ENCODE assay signal across 8 cellular contexts in genomic region chr1:214550339-214551051, GRCh38. TPM values are rescaled to one million over a fixed set of nuclear protein-coding genes. Genes with fewer than 3 reads are reported as not detected.
DNase-seq lines count a peak whose midpoint lies in the region; ATAC-seq, FAIRE-seq and TF ChIP-seq lines count a peak whose summit lies in the region.

No MANE protein-coding gene starts in this region.

- H3K36me3 Mint-ChIP-seq in activated CD4-positive, alpha-beta T cell treated with anti-CD3 and anti-CD28 coated beads, Interleukin-2, amount 10 ng/mL, durations not matched to agents 24 days and 14 days (ENCODE audit: low read depth), result peaks cover 3% of the 10 kb centered on the region

- H3K4me1 Mint-ChIP-seq in activated CD4-positive, alpha-beta T cell treated with anti-CD3 and anti-CD28 coated beads, Interleukin-2, amount 10 ng/mL, durations not matched to agents 24 days and 14 days, result peaks cover 19% of the 10 kb centered on the region

- intact Hi-C loops in activated CD4-positive, alpha-beta T cell treated with anti-CD3 and anti-CD28 coated beads, Interleukin-2, amount 10 ng/mL, durations not matched to agents 24 days and 14 days (cut with micrococcal nuclease), result loop anchor here (2.0 to 5.0 kb wide), 3 partner anchors 16 to 108 kb away; no protein-coding TSS in a partner anchor
- intact Hi-C loops in thyroid gland (cut with DNase I), result no loop called here

- no peak for TF ChIP-seq POLR2A in thyroid gland (IDR thresholded peaks at IDR 0.05)

- H3K36me3 ChIP-seq in keratinocyte (ENCODE audit: control insufficient read depth in 2 of 2, extremely low read depth in 1 of 2, insufficient read depth in 2 of 2, low read length in 2 of 2) (peaks cover 5 to 11% of the 10 kb centered on the region in 2 experiments), thyroid gland (no peaks in the 10 kb centered on the region)

- ATAC-seq in GM19467 (IDR thresholded peaks at IDR 0.05; ENCODE audit: unreplicated experiment) (no peak), GM18858 (IDR thresholded peaks at IDR 0.05; ENCODE audit: unreplicated experiment) (no peak)

- 16 to 19% (median 18%) methylated on average over 31 to 36 of the region's 36 CpGs for WGBS in adipose tissue, 3 donors
- 22 to 40% methylated on average over 25 to 34 of the region's 36 CpGs for WGBS in thyroid gland, 2 donors

- H3K27ac Mint-ChIP-seq in activated CD4-positive, alpha-beta T cell treated with anti-CD3 and anti-CD28 coated beads, Interleukin-2, amount 10 ng/mL, durations not matched to agents 24 days and 14 days, result no peak overlapping the region

- FAIRE-seq in keratinocyte (lab: Jason Lieb, UNC), result peak; percentile 63

- peaks cover 40% of the 10 kb centered on the region for H3K4me1 ChIP-seq in keratinocyte (ENCODE audit: control insufficient read depth, extremely low read depth, insufficient read depth, low read length)
- H3K4me1 ChIP-seq in thyroid gland, result peaks cover 28 to 31% of the 10 kb centered on the region in 2 donors

- peak overlapping the region; percentile 93 for H3K4me3 Mint-ChIP-seq in activated CD4-positive, alpha-beta T cell treated with anti-CD3 and anti-CD28 coated beads, Interleukin-2, amount 10 ng/mL, durations not matched to agents 24 days and 14 days

- H3K27me3 ChIP-seq in keratinocyte (ENCODE audit: control insufficient read depth, extremely low read depth, insufficient read depth, low read length), result no peaks in the 10 kb centered on the region
- H3K27me3 ChIP-seq in thyroid gland, result no peaks in the 10 kb centered on the region

- H3K9me3 ChIP-seq in keratinocyte (ENCODE audit: control insufficient read depth, low read depth, low read length) (no peaks in the 10 kb centered on the region), thyroid gland (no peaks in the 10 kb centered on the region)

- H3K4me3 ChIP-seq in keratinocyte (ENCODE audit: control insufficient read depth in 2 of 3, extremely low read depth in 1 of 3, insufficient read depth in 2 of 3, low read depth in 1 of 3, low read length in 3 of 3) (peak overlapping the region; percentile 71 to 99 (median 97)), thyroid gland (replicated peaks in 1 of 3) (peak overlapping the region; percentile 12 to 88 (median 74))

- H3K9me1 ChIP-seq in keratinocyte (ENCODE audit: control insufficient read depth, extremely low read depth, insufficient read depth, low read length), result peaks cover 2% of the 10 kb centered on the region

- TF ChIP-seq CTCF in keratinocyte (optimal IDR thresholded peaks at IDR 0.05 in 1 of 3, IDR thresholded peaks at IDR 0.05 in 1 of 3, conservative IDR thresholded peaks at IDR 0.05 in 1 of 3; ENCODE audit: extremely low read depth in 1 of 3, insufficient read depth in 2 of 3, low read length in 3 of 3) (no peak), thyroid gland (IDR thresholded peaks at IDR 0.05) (no peak)

- peak overlapping the region; percentile 93 for H3K4me2 ChIP-seq in keratinocyte (ENCODE audit: control insufficient read depth, extremely low read depth, insufficient read depth, low read depth, low read length)

- H3K79me2 ChIP-seq in keratinocyte (ENCODE audit: control insufficient read depth, insufficient read depth, low read length), result peaks cover 59% of the 10 kb centered on the region

- H4K20me1 ChIP-seq in keratinocyte (ENCODE audit: control insufficient read depth, extremely low read depth, insufficient read depth, low read length), result peaks cover 6% of the 10 kb centered on the region

- no peaks in the 10 kb centered on the region for H3K9me3 Mint-ChIP-seq in activated CD4-positive, alpha-beta T cell treated with anti-CD3 and anti-CD28 coated beads, Interleukin-2, amount 10 ng/mL, durations not matched to agents 24 days and 14 days

- dilution Hi-C loops in keratinocyte (cut with MboI; ENCODE audit: extremely low pct_ligation_motif_present, low sequenced_read_pairs), result no loop called here

- H2AFZ ChIP-seq in keratinocyte (ENCODE audit: control insufficient read depth, low read length), result no peak overlapping the region

- H3K27ac ChIP-seq in adipose tissue (ENCODE audit: low read depth, low read length) (peak overlapping the region; percentile 74), keratinocyte (ENCODE audit: control insufficient read depth, insufficient read depth, low read length) (peak overlapping the region; percentile 96), thyroid gland (peak overlapping the region; percentile 100)

- peaks cover 56% of the 10 kb centered on the region for H3K27me3 Mint-ChIP-seq in activated CD4-positive, alpha-beta T cell treated with anti-CD3 and anti-CD28 coated beads, Interleukin-2, amount 10 ng/mL, durations not matched to agents 24 days and 14 days

- peak overlapping the region; percentile 99 for H3K9ac ChIP-seq in keratinocyte (ENCODE audit: control insufficient read depth, extremely low read depth, insufficient read depth, low read length)

- no peak for DNase-seq in activated CD4-positive, alpha-beta T cell treated with anti-CD3 and anti-CD28 coated beads, Interleukin-2, amount 10 ng/mL, durations not matched to agents 24 days and 14 days
- DNase-seq in activated CD4-positive, alpha-beta T cell treated with anti-CD3 and anti-CD28 coated beads, Interleukin-2, amount 50 U/mL, for 48 hours, result no peak
- DNase-seq in keratinocyte (ENCODE audit: low read depth, low spot score), result no peak
- DNase-seq in thyroid gland, result no peak
- DNase-seq in NCI-H345 (lab: John Stamatoyannopoulos, UW), result no peak

RNA-seq across cellular contexts. Expression of gene PTPN14, which starts 0.9 kb away (rescaled TPM):
- 29.7 and 29.9 TPM in 2 replicates for total RNA-seq in activated CD4-positive, alpha-beta T cell treated with anti-CD3 and anti-CD28 coated beads, Interleukin-2, amount 10 ng/mL, durations not matched to agents 24 days and 14 days
- polyA plus RNA-seq in adipose tissue (1 to 10 TPM; 2.0 to 8.8 (median 7.3) TPM), keratinocyte (28.0 to 59.9 TPM (median 29.9 TPM) in 3 replicates)
- polyA plus RNA-seq in keratinocyte (2011; ENCODE audit: low read depth), result 16.1 TPM
- 22.9 and 31.8 TPM in 2 replicates for polyA plus RNA-seq in keratinocyte (2011; cell fraction: cytosol; rRNA removed)
- 67.8 and 76.2 TPM in 2 replicates for polyA plus RNA-seq in keratinocyte (2011; cell fraction: nucleus; rRNA removed)
- 23.6 and 44.7 TPM in 2 replicates for polyA plus RNA-seq in keratinocyte (2012; ENCODE audit: low replicate concordance)
- polyA minus RNA-seq in keratinocyte, result 115 to 156 TPM (median 131 TPM) in 3 replicates
- polyA minus RNA-seq in keratinocyte (2011; cell fraction: cytosol; rRNA and poly(A)+ RNA removed), result 92.3 TPM
- 167 and 251 TPM in 2 replicates for polyA minus RNA-seq in keratinocyte (2011; cell fraction: nucleus; rRNA and poly(A)+ RNA removed)
- 10 to 100 TPM; 28.1 to 33.4 (median 31.8) TPM for total RNA-seq in thyroid gland

RNA-seq across cellular contexts. Expression of gene CENPF, which starts 52.5 kb away (rescaled TPM):
- total RNA-seq in activated CD4-positive, alpha-beta T cell treated with anti-CD3 and anti-CD28 coated beads, Interleukin-2, amount 10 ng/mL, durations not matched to agents 24 days and 14 days, result 54.4 and 63.0 TPM in 2 replicates
- polyA plus RNA-seq in adipose tissue, result under 1 TPM in 2 of 3 donors, not detected in 1; 0.22 to 0.67 TPM
- polyA plus RNA-seq in keratinocyte, result 1.4 to 14.4 TPM (median 13.7 TPM) in 3 replicates
- polyA plus RNA-seq in keratinocyte (2011; ENCODE audit: low read depth), result 1.6 TPM
- polyA plus RNA-seq in keratinocyte (2011; cell fraction: cytosol; rRNA removed), result 2.3 and 3.1 TPM in 2 replicates
- 6.1 and 8.8 TPM in 2 replicates for polyA plus RNA-seq in keratinocyte (2011; cell fraction: nucleus; rRNA removed)
- polyA plus RNA-seq in keratinocyte (2012; ENCODE audit: low replicate concordance), result 0.62 and 18.4 TPM in 2 replicates
- 0.99 to 10.7 TPM (median 1.1 TPM) in 3 replicates for polyA minus RNA-seq in keratinocyte
- polyA minus RNA-seq in keratinocyte (2011; cell fraction: cytosol; rRNA and poly(A)+ RNA removed), result 1.7 TPM
- polyA minus RNA-seq in keratinocyte (2011; cell fraction: nucleus; rRNA and poly(A)+ RNA removed), result 2.4 and 5.7 TPM in 2 replicates
- total RNA-seq in thyroid gland, result 1 to 10 TPM in 1 of 4 donors, under 1 TPM in 3; 0.27 to 1.0 (median 0.55) TPM

Comparison
In these comparisons a context has a peak if more than half of its experiments do, and no peak if none do; other contexts are left out.
1. RNA of gene CENPF, which starts 52.5 kb away (total RNA-seq): 54.4 to 63.0 TPM in activated CD4-positive, alpha-beta T cell treated with anti-CD3 and anti-CD28 coated beads, Interleukin-2, amount 10 ng/mL, durations not matched to agents 24 days and 14 days; 0.27 to 1.0 TPM in thyroid gland; every median in the first group is over 10 times any median in the second.
2. Peak in every context shown above with its lines, with median percentiles within 50 percentile points of each other: H3K27ac ChIP-seq.